Comparison of ENCODE assay signal across 30 cellular contexts in the genomic region with DNA sequence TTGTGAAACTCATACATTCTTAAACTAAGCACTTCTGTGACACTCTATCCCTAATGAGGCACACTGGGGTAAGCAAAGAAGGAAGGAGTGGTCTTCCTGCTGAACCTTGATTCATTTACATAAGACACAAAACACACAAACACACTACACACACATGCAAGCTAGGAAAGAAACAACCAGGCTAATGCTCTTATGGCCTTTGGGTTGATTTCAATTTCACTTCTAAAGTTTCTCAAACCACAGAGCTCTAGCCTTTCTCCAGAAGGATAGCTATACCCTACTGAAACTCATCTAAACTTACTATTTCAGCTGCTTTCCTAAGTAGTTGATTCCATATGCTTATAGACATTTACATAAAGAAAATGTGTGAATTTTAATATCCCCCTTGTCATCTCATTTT.
DNase-seq lines count a peak whose midpoint lies in the region; ATAC-seq, FAIRE-seq and TF ChIP-seq lines count a peak whose summit lies in the region.
"Had no signal": no experiment of that assay in that cellular context is flagged by ENCODE, and none has a peak within 500 bp of the region (broad histone marks: within the 10 kb centered on the region; RNA-seq: fewer than 3 reads in every experiment).

No MANE protein-coding gene starts in this region.

- intact Hi-C loops in left ventricle myocardium inferior (cut with micrococcal nuclease) = no loop called here
- intact Hi-C loops in heart right ventricle (cut with DNase I) = loop anchor here in 2 of 10 donors (5.0 to 10.0 kb wide), 5 partner anchors 118 to 278 kb away; a partner anchor contains a TSS

- H3K27ac ChIP-seq in left ventricle myocardium inferior (replicated peaks) (peak overlapping the region; percentile 21), heart right ventricle (peak overlapping the region in 1 of 10 donors; percentile 17), MM.1S (ENCODE audit: low read length) (peak overlapping the region; percentile 33; the same call in 1 of the 2 replicates)
- H3K27ac ChIP-seq: 22Rv1, adrenal gland, body of pancreas, lower lobe of right lung, upper lobe of right lung had no signal

- H3K4me3 ChIP-seq in left ventricle myocardium inferior (no peak overlapping the region), heart right ventricle (no peak overlapping the region), MM.1S (ENCODE audit: low read length) (no peak overlapping the region)
- H3K4me3 ChIP-seq: adrenal gland; BLaER1 treated with 17β-estradiol and CSF1 and Interleukin-3, amounts not matched to agents 10 nM and 100 nM; body of pancreas; lower lobe of right lung; mucosa of descending colon; upper lobe of right lung had no signal

- H3K36me3 ChIP-seq in left ventricle myocardium inferior (no peaks in the 10 kb centered on the region), heart right ventricle (no peaks in the 10 kb centered on the region), MM.1S (replicated peaks; ENCODE audit: insufficient read depth, low read length) (no peaks in the 10 kb centered on the region)
- H3K36me3 ChIP-seq: adrenal gland; BLaER1 treated with 17β-estradiol and CSF1 and Interleukin-3, amounts not matched to agents 10 nM and 100 nM; lower lobe of right lung; upper lobe of right lung had no signal

- H3K79me2 ChIP-seq in MM.1S (ENCODE audit: low read length) = no peaks in the 10 kb centered on the region

- DNase-seq in left ventricle myocardium inferior = no peak
- no peak for DNase-seq in heart right ventricle
- DNase-seq in MM.1S = peak; percentile 60
- peak; percentile 37 for DNase-seq in fibroblast of peridontal ligament (ENCODE audit: extremely low read depth)
- DNase-seq in COLO829 (ENCODE audit: low spot score) = no peak
- no peak for DNase-seq in activated CD4-positive, alpha-beta T cell treated with anti-CD3 and anti-CD28 coated beads for 48 hours
- DNase-seq in urothelium cell line (ENCODE audit: low spot score) = no peak
- DNase-seq in NCI-H510A treated with DMSO at 0.1 percent for 48 hours (lab: John Stamatoyannopoulos, UW) = no peak
- DNase-seq: activated CD4-positive, CD25-positive, alpha-beta regulatory T cell treated with anti-CD3 and anti-CD28 coated beads, Interleukin-2, amount 50 U/mL, for 72 hours; activated CD8-positive, alpha-beta T cell treated with anti-CD3 and anti-CD28 coated beads, Interleukin-2, amount 10 ng/mL, durations not matched to agents 7 days and 5 days; activated naive CD4-positive, alpha-beta T cell treated with anti-CD3 and anti-CD28 coated beads, Interleukin-2, amount 10 ng/mL, durations not matched to agents 7 days and 5 days; adrenal gland; body of pancreas; COR-L47; DMS53; hippocampal formation; lower lobe of right lung; mucosa of descending colon; NCI-H1105; NCI-H187; NCI-H524 treated with DMSO at 0.1 percent for 48 hours; PC-3; Right ventricle myocardium superior; upper lobe of right lung had no signal

- H3K4me1 ChIP-seq in left ventricle myocardium inferior = peaks cover 60% of the 10 kb centered on the region
- peaks cover 16 to 72% (median 56%) of the 10 kb centered on the region in 9 donors for H3K4me1 ChIP-seq in heart right ventricle
- peaks cover 11% of the 10 kb centered on the region for H3K4me1 ChIP-seq in MM.1S (ENCODE audit: low read length)

- peak overlapping the region; percentile 15; the same call in 1 of the 2 replicates for H3K4me2 ChIP-seq in MM.1S (ENCODE audit: low read depth, low read length)

- no peak overlapping the region for H3K9ac ChIP-seq in MM.1S (ENCODE audit: low read length)
- H3K9ac ChIP-seq: BLaER1 treated with 17β-estradiol and CSF1 and Interleukin-3, amounts not matched to agents 10 nM and 100 nM had no signal

- no peak for ATAC-seq in heart right ventricle
- ATAC-seq: activated CD8-positive, alpha-beta T cell treated with anti-CD3 and anti-CD28 coated beads, Interleukin-2, amount 10 ng/mL, durations not matched to agents 7 days and 5 days; activated T-helper 17 cell treated with anti-CD3 and anti-CD28 coated beads, Interleukin-2, amount 50 U/mL, for 72 hours; body of pancreas; lower lobe of right lung; mucosa of descending colon; PC-3; stimulated activated effector memory CD8-positive, alpha-beta T cell treated with anti-CD3 and anti-CD28 coated beads, Interleukin-12 subunit alpha, Interleukin-12 subunit beta, amount 100 ng/mL, for 72 hours; upper lobe of right lung had no signal

- no peaks in the 10 kb centered on the region for H4K20me1 ChIP-seq in MM.1S (ENCODE audit: insufficient read depth, low read length)
- H4K20me1 ChIP-seq: BLaER1 treated with 17β-estradiol and CSF1 and Interleukin-3, amounts not matched to agents 10 nM and 100 nM had no signal

- H3F3A ChIP-seq in MM.1S (ENCODE audit: insufficient read depth, low read length) = peaks cover 5% of the 10 kb centered on the region; the same call in 1 of the 2 replicates

- no peaks in the 10 kb centered on the region for H3K9me2 ChIP-seq in MM.1S (replicated peaks; ENCODE audit: insufficient read depth, low read length)

- H3K27me3 ChIP-seq in left ventricle myocardium inferior (ENCODE audit: low read depth) = no peaks in the 10 kb centered on the region
- no peaks in the 10 kb centered on the region for H3K27me3 ChIP-seq in heart right ventricle
- no peaks in the 10 kb centered on the region for H3K27me3 ChIP-seq in MM.1S (replicated peaks; ENCODE audit: insufficient read depth, low read length)
- H3K27me3 ChIP-seq: adrenal gland; BLaER1 treated with 17β-estradiol and CSF1 and Interleukin-3, amounts not matched to agents 10 nM and 100 nM; body of pancreas; upper lobe of right lung had no signal

- no peak for FAIRE-seq in urothelium cell line (lab: Jason Lieb, UNC)
- FAIRE-seq: endometrium, frontal cortex had no signal

- H3K9me3 ChIP-seq in left ventricle myocardium inferior (replicated peaks) (no peaks in the 10 kb centered on the region), heart right ventricle (no peaks in the 10 kb centered on the region), MM.1S (replicated peaks; ENCODE audit: insufficient read depth, low read length) (no peaks in the 10 kb centered on the region)
- H3K9me3 ChIP-seq: adrenal gland; BLaER1 treated with 17β-estradiol and CSF1 and Interleukin-3, amounts not matched to agents 10 nM and 100 nM; body of pancreas; lower lobe of right lung; mucosa of descending colon; upper lobe of right lung had no signal

- H2AFZ ChIP-seq in MM.1S (ENCODE audit: low read length) = no peak overlapping the region

- TF ChIP-seq CTCF in left ventricle myocardium inferior (IDR thresholded peaks at IDR 0.05; ENCODE audit: borderline replicate concordance) = no peak
- no peak for TF ChIP-seq CTCF in heart right ventricle (IDR thresholded peaks at IDR 0.05)
- no peak for TF ChIP-seq CTCF in MM.1S (IDR thresholded peaks at IDR 0.05; ENCODE audit: low read length)

Comparison
In these comparisons a context has a peak if more than half of its experiments do, and no peak if none do; other contexts are left out.
1. DNase-seq: peak in MM.1S (single experiment) and fibroblast of peridontal ligament (single experiment); none in left ventricle myocardium inferior (single experiment), heart right ventricle (0 of 2), COLO829 (single experiment), activated CD4-positive, alpha-beta T cell treated with anti-CD3 and anti-CD28 coated beads for 48 hours (single experiment), urothelium cell line (single experiment) and NCI-H510A treated with DMSO at 0.1 percent for 48 hours (single experiment).